1 cellular context compared by ENCODE assay signal in the genomic region with DNA sequence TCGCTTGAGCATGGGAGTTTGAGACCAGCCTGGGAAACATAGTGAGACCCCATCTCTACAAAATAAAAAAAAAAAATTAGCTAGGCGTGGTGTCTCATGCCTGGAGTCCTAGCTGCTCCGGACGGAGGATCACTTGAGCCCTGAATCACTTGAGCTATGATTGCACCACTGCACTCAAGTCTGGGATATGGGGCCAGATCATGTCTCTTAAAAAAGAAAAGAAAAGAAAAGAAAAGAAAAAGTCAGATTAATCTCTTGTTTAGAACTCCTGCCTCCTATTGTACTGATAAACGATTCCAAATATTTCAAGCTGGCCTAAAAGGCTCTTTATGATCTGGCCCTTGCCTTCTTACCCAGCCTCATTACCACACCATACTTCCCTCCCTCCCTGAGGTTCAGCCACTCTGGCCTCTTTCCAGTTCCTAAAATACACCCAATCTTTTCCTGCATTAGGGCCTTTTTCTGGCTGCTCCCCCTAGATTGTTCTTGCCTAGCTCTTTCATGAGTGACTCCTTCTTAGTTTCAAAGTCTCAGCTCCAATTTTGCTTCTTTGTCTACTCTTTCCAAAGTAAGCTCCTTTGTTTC.
TF ChIP-seq lines count a peak whose summit lies in the region.

No MANE protein-coding gene starts in this region.

TF ChIP-seq in H1, 55 proteins besides CTCF, POLR2A, EP300 and RAD21:
- TF ChIP-seq EGR1 (IDR thresholded peaks at IDR 0.05; ENCODE audit: borderline replicate concordance, low read depth, low read length) (no peak), SUZ12 (IDR thresholded peaks at IDR 0.05; ENCODE audit: low read length) (no peak)
